ENCODE assay signal across 29 cellular contexts in genomic region chr2:29241341-29241740, GRCh38.
"Had no signal": no experiment of that assay in that cellular context is flagged by ENCODE, and none has a peak within 500 bp of the region (broad histone marks: within the 10 kb centered on the region; RNA-seq: fewer than 3 reads in every experiment).

No MANE protein-coding gene starts in this region.

- H3K4me1 ChIP-seq: neural progenitor cell, pancreas, psoas muscle, right lobe of liver, suprapubic skin, testis, tibial artery, transverse colon, upper lobe of left lung, vagina had no signal

- H3K27ac Mint-ChIP-seq: naive thymus-derived CD8-positive, alpha-beta T cell; natural killer cell treated with Interleukin-12 subunit alpha and Interleukin-12 subunit beta and Interleukin-15 and Interleukin-18, amount 100 ng/mL, for 72 hours; nephron progenitor cell; neural progenitor cell; progenitor cell of endocrine pancreas; stimulated activated memory B cell treated with anti-CD40 and anti-IgM and Interleukin-4, amounts not matched to agents 10 μg/mL and 1 μg/mL and 100 μg/mL, for 72 hours; stimulated activated naive CD8-positive, alpha-beta T cell treated with anti-CD3 and anti-CD28 coated beads, Interleukin-15, amount 100 ng/mL, for 72 hours had no signal

- H3K4me3 Mint-ChIP-seq: naive B cell; naive thymus-derived CD8-positive, alpha-beta T cell; natural killer cell treated with Interleukin-12 subunit alpha and Interleukin-12 subunit beta and Interleukin-15 and Interleukin-18, amount 100 ng/mL, for 72 hours; nephron progenitor cell; neural progenitor cell; stimulated activated memory B cell treated with anti-CD40 and anti-IgM and Interleukin-4, amounts not matched to agents 10 μg/mL and 1 μg/mL and 100 μg/mL, for 72 hours; stimulated activated naive CD8-positive, alpha-beta T cell treated with anti-CD3 and anti-CD28 coated beads, Interleukin-15, amount 100 ng/mL, for 72 hours had no signal

- H3K36me3 ChIP-seq: neural progenitor cell, neutrophil, pancreas, right lobe of liver, suprapubic skin, tibial artery, transverse colon, upper lobe of left lung, vagina had no signal

- H3K27me3 ChIP-seq: neural progenitor cell, neutrophil, pancreas, right lobe of liver, testis, transverse colon, upper lobe of left lung, vagina had no signal

- H3K9me3 ChIP-seq: neutrophil, pancreas, psoas muscle, right lobe of liver, suprapubic skin, testis, tibial artery, transverse colon, upper lobe of left lung, vagina had no signal

- DNase-seq: naive B cell; nephron progenitor cell; nucleus accumbens; psoas muscle; right cardiac atrium; right lobe of liver; stimulated activated CD4-positive, alpha-beta T cell treated with anti-CD3 and anti-CD28 coated beads, Interleukin-15, amount 100 ng/mL, for 24 hours; stimulated activated CD4-positive, alpha-beta T cell treated with anti-CD3 and anti-CD28 coated beads, Interleukin-2, amount 100 ng/mL, for 24 hours; stimulated activated CD4-positive, alpha-beta T cell treated with anti-CD3 and anti-CD28 coated beads, Interleukin-2, amount 100 ng/mL, for 48 hours; stimulated activated CD4-positive, alpha-beta T cell treated with anti-CD3 and anti-CD28 coated beads, Interleukin-4, amount 100 ng/mL, for 24 hours; stimulated activated naive CD4-positive, alpha-beta T cell; stimulated activated naive CD8-positive, alpha-beta T cell treated with anti-CD3 and anti-CD28 coated beads, Interleukin-15, amount 100 ng/mL, for 72 hours; stimulated activated naive CD8-positive, alpha-beta T cell treated with anti-CD3 and anti-CD28 coated beads, Interleukin-15, Interleukin-2, amounts not matched to agents 100 U/mL and 50 U/mL, for 24 hours; substantia nigra; testis; tibial artery; transverse colon; upper lobe of left lung had no signal

- ATAC-seq: naive thymus-derived CD8-positive, alpha-beta T cell; natural killer cell treated with Interleukin-12 subunit alpha and Interleukin-12 subunit beta and Interleukin-15 and Interleukin-18, amount 100 ng/mL, for 72 hours; pancreas; psoas muscle; right cardiac atrium; right lobe of liver; stimulated activated memory B cell treated with anti-CD40 and anti-IgM and Interleukin-4, amounts not matched to agents 10 μg/mL and 1 μg/mL and 100 μg/mL, for 72 hours; stimulated activated naive CD8-positive, alpha-beta T cell treated with anti-CD3 and anti-CD28 coated beads, Interleukin-15, amount 100 ng/mL, for 72 hours; stimulated activated naive CD8-positive, alpha-beta T cell treated with anti-CD3 and anti-CD28 coated beads, Interleukin-15, Interleukin-2, amounts not matched to agents 100 U/mL and 50 U/mL, for 24 hours had no signal

- H3K4me3 ChIP-seq: neural progenitor cell, pancreas, psoas muscle, right lobe of liver, skin epidermis, smooth muscle cell, suprapubic skin, testis, tibial artery, transverse colon, upper lobe of left lung, vagina had no signal

- H3K9me3 Mint-ChIP-seq: naive thymus-derived CD8-positive, alpha-beta T cell; natural killer cell treated with Interleukin-12 subunit alpha and Interleukin-12 subunit beta and Interleukin-15 and Interleukin-18, amount 100 ng/mL, for 72 hours; nephron progenitor cell; neural progenitor cell; stimulated activated memory B cell treated with anti-CD40 and anti-IgM and Interleukin-4, amounts not matched to agents 10 μg/mL and 1 μg/mL and 100 μg/mL, for 72 hours; stimulated activated naive CD8-positive, alpha-beta T cell treated with anti-CD3 and anti-CD28 coated beads, Interleukin-15, amount 100 ng/mL, for 72 hours had no signal

- H3K36me3 Mint-ChIP-seq: naive B cell; naive thymus-derived CD8-positive, alpha-beta T cell; natural killer cell treated with Interleukin-12 subunit alpha and Interleukin-12 subunit beta and Interleukin-15 and Interleukin-18, amount 100 ng/mL, for 72 hours; neural progenitor cell; stimulated activated memory B cell treated with anti-CD40 and anti-IgM and Interleukin-4, amounts not matched to agents 10 μg/mL and 1 μg/mL and 100 μg/mL, for 72 hours had no signal

- H3K27ac ChIP-seq: neural progenitor cell, neutrophil, pancreas, psoas muscle, right lobe of liver, skin epidermis, suprapubic skin, testis, tibial artery, transverse colon, upper lobe of left lung, vagina had no signal

- H3K4me1 Mint-ChIP-seq: naive thymus-derived CD8-positive, alpha-beta T cell; nephron progenitor cell; stimulated activated naive CD8-positive, alpha-beta T cell treated with anti-CD3 and anti-CD28 coated beads, Interleukin-15, amount 100 ng/mL, for 72 hours had no signal
